In the genomic region with DNA sequence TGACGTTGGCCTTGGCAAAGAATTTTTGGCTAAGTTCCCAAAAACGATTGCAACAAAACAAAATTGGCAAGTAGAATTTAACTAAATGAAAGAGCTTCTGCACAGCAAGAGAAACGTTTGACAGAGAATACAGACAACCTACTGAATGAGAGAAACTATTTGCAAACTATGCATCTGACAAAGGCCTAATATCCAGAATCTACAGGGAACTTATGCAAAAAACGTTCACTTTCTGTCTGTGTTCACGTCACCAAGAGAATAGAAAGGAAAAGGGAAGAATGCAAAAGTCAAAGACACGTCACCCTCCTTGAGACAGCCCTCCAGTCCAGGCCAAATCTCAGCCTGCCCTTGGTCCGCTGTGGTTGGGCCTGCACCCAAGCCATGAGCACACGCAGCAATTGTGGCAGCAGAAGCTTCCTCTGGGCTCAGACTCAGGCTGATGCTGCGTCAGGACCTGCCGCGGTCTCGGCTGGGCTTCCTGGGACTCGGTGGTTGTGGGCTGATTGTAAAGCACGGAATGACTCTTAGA, we compare ENCODE assay signal across 7 cellular contexts.
DNase-seq lines count a peak whose midpoint lies in the region; TF ChIP-seq lines count a peak whose summit lies in the region.
"Not testable (repeated sequence)": the region's sequence is repeated elsewhere in the genome, so short reads cannot be mapped to it uniquely, and the experiment has no call there.

No MANE protein-coding gene starts in this region.

- not testable (repeated sequence) for H3K27me3 ChIP-seq in mesenchymal stem cell (ENCODE audit: control insufficient read depth in 1 of 2, insufficient read depth in 1 of 2, low read length in 2 of 2); skeletal muscle tissue (ENCODE audit: control insufficient read depth in 3 of 3, insufficient read depth in 3 of 3, low read length in 3 of 3)

- H3K9ac ChIP-seq in mesenchymal stem cell (ENCODE audit: low read length) (peak overlapping the region; percentile 81), skeletal muscle tissue (ENCODE audit: low read depth in 1 of 3, low read length in 3 of 3) (peak overlapping the region in 2 of 3 donors; percentile 44 to 73)

- not testable (repeated sequence) for TF ChIP-seq CTCF in VCaP (conservative IDR thresholded peaks at IDR 0.05); brain (conservative IDR thresholded peaks at IDR 0.05)

- H3K27ac ChIP-seq in VCaP (peak overlapping the region; percentile 86), skeletal muscle tissue (ENCODE audit: low read depth, low read length) (peak overlapping the region; percentile 65)
- H3K27ac ChIP-seq in mesenchymal stem cell (ENCODE audit: low read length, poor library complexity, severe bottlenecking): not testable (repeated sequence)

- H3K27me3 Mint-ChIP-seq in brain: not testable (repeated sequence)

- DNase-seq in GM04503 (ENCODE audit: low read depth): peak; percentile 80
- DNase-seq in NOMO-1 (lab: John Stamatoyannopoulos, UW; ENCODE audit: unreplicated experiment in 2 of 2): peak; percentile 23 to 79
- DNase-seq in fibroblast of the conjunctiva (ENCODE audit: low read depth): peak; percentile 14
- DNase-seq in mesenchymal stem cell: peak; percentile 76

- not testable (repeated sequence) for H4K91ac ChIP-seq in mesenchymal stem cell (ENCODE audit: low read length)

- not testable (repeated sequence) for H3K14ac ChIP-seq in mesenchymal stem cell (ENCODE audit: low read length in 2 of 2)

- not testable (repeated sequence) for H2BK15ac ChIP-seq in mesenchymal stem cell (ENCODE audit: low read depth, poor library complexity, severe bottlenecking)

- peak overlapping the region in 4 of 5 experiments; percentile 70 to 89 (median 82) for H3K27ac Mint-ChIP-seq in brain

- H3K9me3 ChIP-seq in mesenchymal stem cell (ENCODE audit: control insufficient read depth, low read length); skeletal muscle tissue (ENCODE audit: control insufficient read depth in 3 of 3, low read length in 3 of 3): not testable (repeated sequence)

- H3K4me3 ChIP-seq in mesenchymal stem cell (ENCODE audit: insufficient read depth in 1 of 2, low read depth in 1 of 2, low read length in 2 of 2) (peak overlapping the region in 1 of 2 experiments; percentile 66), skeletal muscle tissue (ENCODE audit: low read length in 3 of 3) (peak overlapping the region; percentile 20 to 61 (median 60))

- not testable (repeated sequence) for H3K4me2 ChIP-seq in mesenchymal stem cell (ENCODE audit: low read length, poor library complexity, severe bottlenecking)

- not testable (repeated sequence) for H3K36me3 Mint-ChIP-seq in brain

- not testable (repeated sequence) for H3K4ac ChIP-seq in mesenchymal stem cell (ENCODE audit: low read depth in 1 of 2, low read length in 2 of 2)

- H3K79me1 ChIP-seq in mesenchymal stem cell (replicated peaks; ENCODE audit: low read length, poor library complexity, severe bottlenecking): peaks cover 21% of the 10 kb centered on the region

- H3K4me1 ChIP-seq in mesenchymal stem cell (ENCODE audit: control insufficient read depth, insufficient read depth, low read depth, low read length): not testable (repeated sequence)
- peaks cover 6 to 33% (median 12%) of the 10 kb centered on the region in 3 donors for H3K4me1 ChIP-seq in skeletal muscle tissue (ENCODE audit: control insufficient read depth in 3 of 3, insufficient read depth in 3 of 3, low read length in 3 of 3)

- WGBS in mesenchymal stem cell: 60% methylated on average over 5 of the region's 14 CpGs

- H2AFZ ChIP-seq in mesenchymal stem cell (ENCODE audit: low read depth, low read length): not testable (repeated sequence)

- peak overlapping the region in 3 of 5 experiments; percentile 62 to 76 (median 71) for H3K4me3 Mint-ChIP-seq in brain

- H3K18ac ChIP-seq in mesenchymal stem cell (ENCODE audit: low read depth in 1 of 2, low read length in 2 of 2): not testable (repeated sequence)

- H2BK12ac ChIP-seq in mesenchymal stem cell (ENCODE audit: low read length in 2 of 2): not testable (repeated sequence)

- H2AK5ac ChIP-seq in mesenchymal stem cell (ENCODE audit: low read length, severe bottlenecking): not testable (repeated sequence)

- H3K9me3 Mint-ChIP-seq in brain: not testable (repeated sequence)

- H3K23ac ChIP-seq in mesenchymal stem cell (ENCODE audit: low read length in 2 of 2): not testable (repeated sequence)

- H2BK5ac ChIP-seq in mesenchymal stem cell (ENCODE audit: low read depth, low read length, poor library complexity, severe bottlenecking): not testable (repeated sequence)

- H2BK120ac ChIP-seq in mesenchymal stem cell (ENCODE audit: low read depth, low read length): not testable (repeated sequence)

- not testable (repeated sequence) for H3K4me1 Mint-ChIP-seq in brain

- H4K8ac ChIP-seq in mesenchymal stem cell (ENCODE audit: low read length): not testable (repeated sequence)

- peaks cover 11 to 33% of the 10 kb centered on the region in 2 experiments for H3K36me3 ChIP-seq in mesenchymal stem cell (ENCODE audit: control insufficient read depth in 1 of 2, insufficient read depth in 2 of 2, low read depth in 1 of 2, low read length in 2 of 2)
- not testable (repeated sequence) for H3K36me3 ChIP-seq in skeletal muscle tissue (ENCODE audit: control insufficient read depth in 3 of 3, insufficient read depth in 3 of 3, low read length in 3 of 3)

Comparison
In these comparisons a context has a peak if more than half of its experiments do, and no peak if none do; other contexts are left out.
1. DNase-seq: peak in every context shown above with its lines; median percentile 80 in GM04503; 76 in mesenchymal stem cell; 51 in NOMO-1; 14 in fibroblast of the conjunctiva.